ENCODE assay signal across 11 cellular contexts in the genomic region with DNA sequence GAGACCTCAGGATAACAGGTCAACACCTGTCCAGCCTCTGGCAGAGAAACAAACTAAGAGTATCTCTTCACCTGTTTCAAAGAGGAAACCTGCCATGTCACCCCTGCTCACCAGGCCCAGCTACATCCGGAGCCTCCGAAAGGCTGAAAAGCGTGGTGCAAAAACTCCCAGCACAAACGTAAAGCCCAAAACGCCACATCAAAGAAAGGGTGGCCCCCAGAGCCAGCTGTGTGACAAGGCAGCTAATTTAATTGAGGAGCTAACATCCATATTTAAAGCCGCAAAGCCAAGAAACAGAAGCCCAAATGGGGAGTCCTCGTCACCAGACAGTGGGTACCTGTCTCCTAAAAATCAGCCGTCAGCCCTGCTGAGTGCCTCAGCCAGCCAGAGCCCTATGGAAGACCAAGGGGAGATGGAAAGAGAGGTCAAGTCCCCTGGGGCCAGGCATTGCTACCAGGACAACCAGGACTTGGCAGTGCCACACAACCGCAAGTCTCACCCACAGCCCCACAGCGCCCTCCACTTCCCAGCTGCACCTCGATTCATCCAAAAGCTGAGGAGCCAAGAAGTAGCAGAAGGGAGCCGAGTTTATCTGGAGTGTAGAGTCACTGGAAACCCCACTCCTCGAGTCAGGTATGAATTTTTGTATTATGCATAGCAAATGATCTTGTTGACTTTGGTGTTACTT. TPM values are rescaled to one million over a fixed set of nuclear protein-coding genes. Genes with fewer than 3 reads are reported as not detected.
DNase-seq lines count a peak whose midpoint lies in the region; ATAC-seq, FAIRE-seq and TF ChIP-seq lines count a peak whose summit lies in the region.
"Had no signal": no experiment of that assay in that cellular context is flagged by ENCODE, and none has a peak within 500 bp of the region (broad histone marks: within the 10 kb centered on the region; RNA-seq: fewer than 3 reads in every experiment).

No MANE protein-coding gene starts in this region.

- H3K4me2 ChIP-seq in HepG2 (ENCODE audit: low read depth, low read length), result no peak overlapping the region

- TF ChIP-seq POLR2A in thyroid gland (IDR thresholded peaks at IDR 0.05), result no peak
- no peak for TF ChIP-seq POLR2A in HepG2 (IDR thresholded peaks at IDR 0.05; ENCODE audit: insufficient read depth in 1 of 2, low read depth in 2 of 2, low read length in 2 of 2)

- H3K79me2 ChIP-seq in HepG2 (ENCODE audit: insufficient read depth, low read length), result no peaks in the 10 kb centered on the region

- no peaks in the 10 kb centered on the region for H4K20me1 ChIP-seq in HepG2 (ENCODE audit: insufficient read depth, low read length)

- DNase-seq in DMS 273 (lab: John Stamatoyannopoulos, UW; ENCODE audit: unreplicated experiment) (peak; percentile 66), DMS 273 treated with DMSO at 0.1 percent for 48 hours (lab: John Stamatoyannopoulos, UW) (no peak), thyroid gland (peak; percentile 8 to 14), HT-29 (ENCODE audit: low spot score) (no peak), HepG2 (ENCODE audit: low spot score) (no peak), GM20000 (ENCODE audit: low spot score) (no peak)
- DNase-seq in activated effector memory CD4-positive, alpha-beta T cell treated with Interleukin-2 at 50 U/mL for 16 hours, result peak; percentile 44
- peak; percentile 31 to 44 for DNase-seq in stimulated activated CD4-positive, alpha-beta T cell treated with anti-CD3 and anti-CD28 coated beads, Interleukin-12 subunit alpha, Interleukin-12 subunit beta, amount 100 ng/mL, for 24 hours (ENCODE audit: low read depth in 2 of 2)
- DNase-seq: NCI-H2171, pancreas had no signal

- H3K27ac ChIP-seq in thyroid gland (peak overlapping the region in 2 of 3 donors; percentile 40 to 64), HepG2 (ENCODE audit: extremely low read length, insufficient read depth, low read length) (no peak overlapping the region)
- H3K27ac ChIP-seq: 22Rv1, pancreas had no signal

- no TSS peak for BruUV-seq in HepG2 (replicated peaks; lab: Mats Ljungman, UMichigan)

- TF ChIP-seq CTCF in thyroid gland (IDR thresholded peaks at IDR 0.05), result no peak
- no peak for TF ChIP-seq CTCF in HepG2 (CRISPR knock-in tag; IDR thresholded peaks at IDR 0.05)
- TF ChIP-seq CTCF in GM20000 (IDR thresholded peaks at IDR 0.05; ENCODE audit: extremely low read depth, missing control alignments), result no peak

- H3K36me3 ChIP-seq in thyroid gland (no peaks in the 10 kb centered on the region), HepG2 (replicated peaks in 1 of 2; ENCODE audit: control insufficient read depth in 1 of 2, insufficient read depth in 2 of 2, low read length in 2 of 2) (no peaks in the 10 kb centered on the region)
- H3K36me3 ChIP-seq: pancreas had no signal

- no peak for ATAC-seq in HepG2
- ATAC-seq: pancreas had no signal

- no peak for TF ChIP-seq RAD21 in HepG2 (CRISPR knock-in tag; IDR thresholded peaks at IDR 0.05)

- in situ Hi-C loops in HepG2 (cut with HindIII; ENCODE audit: extremely low pct_ligation_motif_present, low pct_unique_long_range_greater_than_20kb), result no loop called here

- intact Hi-C loops in thyroid gland (cut with DNase I), result no loop called here
- intact Hi-C loops in HepG2 (cut with micrococcal nuclease; ENCODE audit: unreplicated experiment), result no loop called here

- no peak overlapping the region for H3K4me3 ChIP-seq in thyroid gland (replicated peaks in 1 of 3)
- H3K4me3 ChIP-seq in HepG2 (replicated peaks in 1 of 3; ENCODE audit: insufficient read depth in 1 of 3, low read depth in 2 of 3, low read length in 3 of 3), result no peak overlapping the region
- H3K4me3 ChIP-seq: pancreas had no signal

- H3K9ac ChIP-seq in HepG2 (ENCODE audit: insufficient read depth, low read depth, low read length), result no peak overlapping the region

- FAIRE-seq in HepG2 (lab: Jason Lieb, UNC), result no peak
- FAIRE-seq: pancreas had no signal

- POLR2A ChIA-PET in HepG2 (lab: Yijun Ruan, JAX), result no interaction called here

- CTCF ChIA-PET in HepG2 (lab: Yijun Ruan, JAX; ENCODE audit: low intra/inter-chr PET ratio, low total read pairs), result no interaction called here

- H2AFZ ChIP-seq in HepG2 (ENCODE audit: low read length), result no peak overlapping the region

- 88 to 91% methylated on average over 13 of the region's 13 CpGs for WGBS in thyroid gland, 2 donors
- WGBS in HepG2 (ENCODE audit: low lambda C conversion rate), result 46% methylated on average over 8 of the region's 13 CpGs

- H3K9me3 ChIP-seq in thyroid gland (no peaks in the 10 kb centered on the region), HepG2 (ENCODE audit: low read length) (no peaks in the 10 kb centered on the region)
- H3K9me3 ChIP-seq: pancreas had no signal

- TF ChIP-seq EP300 in HepG2 (IDR thresholded peaks at IDR 0.05; ENCODE audit: low read depth in 2 of 2, low read length in 2 of 2) (no peak), HepG2 (CRISPR knock-in tag; IDR thresholded peaks at IDR 0.05; ENCODE audit: borderline replicate concordance) (no peak)

- H3K27me3 ChIP-seq in thyroid gland (no peaks in the 10 kb centered on the region), HepG2 (ENCODE audit: control insufficient read depth in 1 of 2, insufficient read depth in 2 of 2, low read length in 2 of 2) (no peaks in the 10 kb centered on the region)
- H3K27me3 ChIP-seq: pancreas had no signal

- H3K4me1 ChIP-seq in thyroid gland (peaks cover 26 to 34% of the 10 kb centered on the region in 2 donors), HepG2 (ENCODE audit: insufficient read depth, low read length) (no peaks in the 10 kb centered on the region)

TF ChIP-seq in HepG2, 621 proteins besides CTCF, POLR2A, EP300 and RAD21 (continues in another document):
- no peak for TF ChIP-seq FOXA1 (IDR thresholded peaks at IDR 0.05)
- no peak for TF ChIP-seq FOXA1 (CRISPR knock-in tag; IDR thresholded peaks at IDR 0.05)
- TF ChIP-seq SOX13 (IDR thresholded peaks at IDR 0.05), result no peak
- TF ChIP-seq SOX13 (CRISPR knock-in tag; conservative IDR thresholded peaks at IDR 0.05 in 1 of 2, IDR thresholded peaks at IDR 0.05 in 1 of 2), result no peak

RNA-seq across cellular contexts. Expression of a gene that starts 15.1 kb away (rescaled TPM):
- total RNA-seq in thyroid gland (100 to 1,000 TPM; 152 to 311 (median 226) TPM), HepG2 (2016; rRNA removed; fragmentation: Illumina TruSeq; extraction: Trizol) (1.5 and 4.8 TPM in 2 replicates)
- total RNA-seq in HT-29 (2014; rRNA removed; shearing (Covaris generic)), result 1.3 and 2.5 TPM in 2 replicates
- total RNA-seq in HepG2 (2016; cell fraction: cytosol; rRNA removed; fragmentation: Illumina TruSeq; extraction: Trizol; ENCODE audit: low read depth), result 2.7 and 2.8 TPM in 2 replicates
- total RNA-seq in HepG2 (2016; cell fraction: insoluble cytoplasmic fraction; rRNA removed; fragmentation: Illumina TruSeq; extraction: Trizol), result 1.7 and 3.4 TPM in 2 replicates
- 2.3 and 3.5 TPM in 2 replicates for total RNA-seq in HepG2 (2016; cell fraction: membrane; rRNA removed; fragmentation: Illumina TruSeq; extraction: Trizol)
- 2.8 and 3.1 TPM in 2 replicates for total RNA-seq in HepG2 (2016; cell fraction: nucleus; rRNA removed; fragmentation: Illumina TruSeq; extraction: Trizol)
- 0.50 and 0.59 TPM in 2 replicates for polyA plus RNA-seq in HepG2 (2011; rRNA removed)
- 0.25 and 0.54 TPM in 2 replicates for polyA plus RNA-seq in HepG2 (2011; cell fraction: cytosol; rRNA removed)
- 0.80 and 1.2 TPM in 2 replicates for polyA plus RNA-seq in HepG2 (2011; cell fraction: nucleus; rRNA removed)
- 0.48 and 2.4 TPM in 2 replicates for polyA plus RNA-seq in HepG2 (2012)
- 0.29 and 0.44 TPM in 2 replicates for polyA plus RNA-seq in HepG2 (2016; cell fraction: cytosol; fragmentation: Illumina TruSeq; extraction: Trizol; ENCODE audit: low read depth)
- 3.7 and 4.3 TPM in 2 replicates for polyA plus RNA-seq in HepG2 (2016; cell fraction: insoluble cytoplasmic fraction; fragmentation: Illumina TruSeq; extraction: Trizol; ENCODE audit: low read depth)
- 1.4 and 2.0 TPM in 2 replicates for polyA plus RNA-seq in HepG2 (2016; cell fraction: membrane; fragmentation: Illumina TruSeq; extraction: Trizol; ENCODE audit: low read depth)
- polyA plus RNA-seq in HepG2 (2016; cell fraction: nucleus; fragmentation: Illumina TruSeq; extraction: Trizol; ENCODE audit: insufficient read depth, low read depth), result 2.3 and 2.9 TPM in 2 replicates
- polyA minus RNA-seq in HepG2 (2011; rRNA and poly(A)+ RNA removed; ENCODE audit: low replicate concordance), result 1.6 and 66.7 TPM in 2 replicates
- 0.97 and 3.5 TPM in 2 replicates for polyA minus RNA-seq in HepG2 (2011; cell fraction: cytosol; rRNA and poly(A)+ RNA removed)
- 2.2 and 2.4 TPM in 2 replicates for polyA minus RNA-seq in HepG2 (2011; cell fraction: nucleus; rRNA and poly(A)+ RNA removed)

RNA-seq across cellular contexts. Expression of a gene that starts 31.6 kb away (rescaled TPM):
- total RNA-seq in thyroid gland (10 to 100 TPM; 16.4 to 33.9 (median 27.2) TPM), HepG2 (2016; rRNA removed; fragmentation: Illumina TruSeq; extraction: Trizol) (0.22 and 0.24 TPM in 2 replicates)
- total RNA-seq in HT-29 (2014; rRNA removed; shearing (Covaris generic)), result 1.9 and 5.0 TPM in 2 replicates
- 0.10 and 0.18 TPM in 2 replicates for total RNA-seq in HepG2 (2016; cell fraction: cytosol; rRNA removed; fragmentation: Illumina TruSeq; extraction: Trizol; ENCODE audit: low read depth)
- total RNA-seq in HepG2 (2016; cell fraction: insoluble cytoplasmic fraction; rRNA removed; fragmentation: Illumina TruSeq; extraction: Trizol), result 0.15 and 0.36 TPM in 2 replicates
- total RNA-seq in HepG2 (2016; cell fraction: membrane; rRNA removed; fragmentation: Illumina TruSeq; extraction: Trizol), result 0.03 and 0.12 TPM in 2 replicates
- 0.53 and 1.1 TPM in 2 replicates for total RNA-seq in HepG2 (2016; cell fraction: nucleus; rRNA removed; fragmentation: Illumina TruSeq; extraction: Trizol)
- 0.26 and 0.34 TPM in 2 replicates for polyA plus RNA-seq in HepG2 (2011; rRNA removed)
- polyA plus RNA-seq in HepG2 (2011; cell fraction: cytosol; rRNA removed), result 0.11 and 0.36 TPM in 2 replicates
- polyA plus RNA-seq in HepG2 (2011; cell fraction: nucleus; rRNA removed), result 0.31 and 0.45 TPM in 2 replicates
- polyA plus RNA-seq in HepG2 (2012), result 0.12 and 0.53 TPM in 2 replicates
- 0.29 TPM in 1 of 2 replicates, not detected in the other for polyA plus RNA-seq in HepG2 (2016; cell fraction: cytosol; fragmentation: Illumina TruSeq; extraction: Trizol; ENCODE audit: low read depth)
- 0.27 and 0.58 TPM in 2 replicates for polyA plus RNA-seq in HepG2 (2016; cell fraction: insoluble cytoplasmic fraction; fragmentation: Illumina TruSeq; extraction: Trizol; ENCODE audit: low read depth)
- polyA plus RNA-seq in HepG2 (2016; cell fraction: membrane; fragmentation: Illumina TruSeq; extraction: Trizol; ENCODE audit: low read depth), result 0.41 TPM in 1 of 2 replicates, not detected in the other
- 0.78 and 0.79 TPM in 2 replicates for polyA plus RNA-seq in HepG2 (2016; cell fraction: nucleus; fragmentation: Illumina TruSeq; extraction: Trizol; ENCODE audit: insufficient read depth, low read depth)
- 0.18 and 11.9 TPM in 2 replicates for polyA minus RNA-seq in HepG2 (2011; rRNA and poly(A)+ RNA removed; ENCODE audit: low replicate concordance)
- polyA minus RNA-seq in HepG2 (2011; cell fraction: cytosol; rRNA and poly(A)+ RNA removed), result 0.20 TPM in 1 of 2 replicates, not detected in the other
- polyA minus RNA-seq in HepG2 (2011; cell fraction: nucleus; rRNA and poly(A)+ RNA removed), result 0.77 and 0.99 TPM in 2 replicates

Comparison
In these comparisons a context has a peak if more than half of its experiments do, and no peak if none do; other contexts are left out.
1. DNase-seq: peak in DMS 273 (single experiment), activated effector memory CD4-positive, alpha-beta T cell treated with Interleukin-2 at 50 U/mL for 16 hours (single experiment), stimulated activated CD4-positive, alpha-beta T cell treated with anti-CD3 and anti-CD28 coated beads, Interleukin-12 subunit alpha, Interleukin-12 subunit beta, amount 100 ng/mL, for 24 hours (2 of 2) and thyroid gland (2 of 2); none in DMS 273 treated with DMSO at 0.1 percent for 48 hours (single experiment), HT-29 (single experiment), HepG2 (single experiment) and GM20000 (single experiment).
2. RNA of a gene that starts 15.1 kb away (total RNA-seq): 152 to 311 TPM in thyroid gland; 1.5 to 4.8 TPM in HepG2 and 1.3 to 2.5 TPM in HT-29; every median in the first group is over 10 times any median in the second.